ENCODE assay signal across 1 cellular context in genomic region chr12:56947633-56948535, GRCh38.
TF ChIP-seq lines count a peak whose summit lies in the region.

No MANE protein-coding gene starts in this region.

TF ChIP-seq in K562, 482 proteins besides CTCF, POLR2A, EP300 and RAD21:
- no peak for TF ChIP-seq VEZF1 (CRISPR knock-in tag; IDR thresholded peaks at IDR 0.05)
- 0 out of 2 replicates have a peak, but pooled peaks have one; percentile 12 for TF ChIP-seq CC2D1A (IDR thresholded peaks at IDR 0.05)
- no peak for TF ChIP-seq JUN (IDR thresholded peaks at IDR 0.05; ENCODE audit: borderline replicate concordance, low read depth, low read length)
- no peak for TF ChIP-seq JUN (CRISPR knock-in tag; IDR thresholded peaks at IDR 0.05; ENCODE audit: borderline replicate concordance)
- TF ChIP-seq ZBTB34 (CRISPR knock-in tag; IDR thresholded peaks at IDR 0.05) = no peak
- TF ChIP-seq SMC3 (conservative IDR thresholded peaks at IDR 0.05; ENCODE audit: insufficient read depth, low read depth, low read length) = peak; percentile 32; the same call in 1 of the 2 replicates
- TF ChIP-seq CBFA2T3 (IDR thresholded peaks at IDR 0.05) = peak; percentile 38
- 0 out of 2 replicates have a peak, but pooled peaks have one; percentile 18 for TF ChIP-seq CTBP1 (IDR thresholded peaks at IDR 0.05; ENCODE audit: borderline replicate concordance)
- TF ChIP-seq EGR1 (conservative IDR thresholded peaks at IDR 0.05) = peak; percentile 39; the same call in 1 of the 2 replicates
